In the genomic region with DNA sequence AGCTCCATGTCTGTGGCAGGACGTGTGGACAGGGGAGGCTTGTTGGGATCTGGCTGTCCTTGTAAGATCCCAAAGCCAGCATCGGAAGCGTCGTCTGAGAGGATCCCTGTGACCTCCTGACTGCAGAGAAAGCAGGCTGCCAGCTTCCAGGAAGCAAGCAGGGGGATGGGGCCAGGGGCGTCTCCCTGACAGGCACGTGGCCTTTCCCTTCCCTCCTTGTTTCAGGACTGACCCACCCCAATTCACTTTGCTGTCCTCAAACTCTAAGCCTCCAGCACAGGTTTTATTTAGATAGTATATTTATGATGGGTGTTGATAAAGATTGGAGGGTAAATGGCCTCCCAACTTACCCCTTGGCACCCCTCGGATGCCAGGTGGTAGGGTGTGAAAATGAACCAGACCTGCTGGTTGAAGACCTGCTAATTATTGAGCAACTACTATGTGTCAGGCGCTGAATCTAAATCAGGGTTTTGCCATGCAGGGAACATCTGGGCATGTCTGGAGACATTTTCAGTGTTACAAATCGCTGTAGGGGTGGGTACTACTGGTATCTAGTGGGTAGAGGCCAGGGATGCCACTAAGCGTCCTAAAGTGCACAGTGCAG, we compare ENCODE assay signal across 21 cellular contexts. TPM values are rescaled to one million over a fixed set of nuclear protein-coding genes. Genes with fewer than 3 reads are reported as not detected.
DNase-seq lines count a peak whose midpoint lies in the region; ATAC-seq and TF ChIP-seq lines count a peak whose summit lies in the region.
"Had no signal": no experiment of that assay in that cellular context is flagged by ENCODE, and none has a peak within 500 bp of the region (broad histone marks: within the 10 kb centered on the region; RNA-seq: fewer than 3 reads in every experiment).

No MANE protein-coding gene starts in this region.

- no peak for ATAC-seq in CD8-positive, alpha-beta T cell
- ATAC-seq in GM19324 (IDR thresholded peaks at IDR 0.05; ENCODE audit: low FRiP score, unreplicated experiment): no peak
- ATAC-seq: gastrocnemius medialis, HCT116, left lung had no signal

- DNase-seq in CD8-positive, alpha-beta T cell: no peak
- no peak for DNase-seq in activated CD4-positive, alpha-beta memory T cell treated with anti-CD3 and anti-CD28 coated beads, Interleukin-2, amount 10 ng/mL, durations not matched to agents 7 days and 5 days
- no peak for DNase-seq in fibroblast of lung (ENCODE audit: low read depth in 2 of 2)
- DNase-seq in NCI-H69 (lab: John Stamatoyannopoulos, UW): no peak
- no peak for DNase-seq in putamen (ENCODE audit: low spot score)
- DNase-seq: aorta, BE2C, gastrocnemius medialis, left lung, NCI-H2029, NCI-H524 treated with DMSO at 0.1 percent for 48 hours, PC-9, small intestine, trophoblast cell had no signal

- no peaks in the 10 kb centered on the region for H3K79me2 ChIP-seq in fibroblast of lung (ENCODE audit: control insufficient read depth, insufficient read depth, low read length)

- TF ChIP-seq CTCF in CD8-positive, alpha-beta T cell (IDR thresholded peaks at IDR 0.05): no peak
- TF ChIP-seq CTCF in fibroblast of lung (conservative IDR thresholded peaks at IDR 0.05 in 1 of 2, IDR thresholded peaks at IDR 0.05 in 1 of 2; ENCODE audit: low read depth in 1 of 2, low read length in 2 of 2): no peak

- H3K4me2 ChIP-seq in BLaER1 treated with 17β-estradiol and CSF1 and Interleukin-3, amounts not matched to agents 10 nM and 100 nM: peak overlapping the region; percentile 14 to 62 (median 47); a peak in 19 of 22 replicates
- H3K4me2 ChIP-seq in fibroblast of lung (ENCODE audit: extremely low read depth, insufficient read depth, low read length): no peak overlapping the region
- H3K4me2 ChIP-seq: PC-9 had no signal

- POLR2A ChIA-PET in CD8-positive, alpha-beta T cell (lab: Charles Lee): interaction anchor here (0.9 to 1.2 kb wide), 2 partner anchors 10 to 24 kb away, joined by 3 to 4 read pairs; a partner anchor contains a TSS
- POLR2A ChIA-PET in activated CD4-positive, alpha-beta memory T cell treated with anti-CD3 and anti-CD28 coated beads, Interleukin-2, amount 10 ng/mL, durations not matched to agents 7 days and 5 days (lab: Charles Lee): interaction anchor here (1.0 to 15.7 kb wide), 4 partner anchors 23 to 267 kb away, joined by 3 to 302 read pairs (median 22); a partner anchor contains a TSS

- H3K9me3 ChIP-seq in BLaER1 treated with 17β-estradiol and CSF1 and Interleukin-3, amounts not matched to agents 10 nM and 100 nM (replicated peaks in 1 of 11): no peaks in the 10 kb centered on the region
- no peaks in the 10 kb centered on the region for H3K9me3 ChIP-seq in CD8-positive, alpha-beta T cell (ENCODE audit: low read length)
- no peaks in the 10 kb centered on the region for H3K9me3 ChIP-seq in fibroblast of lung (ENCODE audit: control insufficient read depth, insufficient read depth, low read depth, low read length)
- H3K9me3 ChIP-seq: BE2C, gastrocnemius medialis, left lung had no signal

- peaks cover 0 to 8% (median 0%) of the 10 kb centered on the region in 11 experiments; a peak in 3 of 22 replicates for H3K27me3 ChIP-seq in BLaER1 treated with 17β-estradiol and CSF1 and Interleukin-3, amounts not matched to agents 10 nM and 100 nM
- no peaks in the 10 kb centered on the region for H3K27me3 ChIP-seq in CD8-positive, alpha-beta T cell (ENCODE audit: insufficient read depth, low read length)
- H3K27me3 ChIP-seq in fibroblast of lung (ENCODE audit: control insufficient read depth, insufficient read depth, low read length): no peaks in the 10 kb centered on the region
- H3K27me3 ChIP-seq: BE2C, gastrocnemius medialis, left lung had no signal

- H3K4me3 ChIP-seq in BLaER1 treated with 17β-estradiol and CSF1 and Interleukin-3, amounts not matched to agents 10 nM and 100 nM: no peak overlapping the region
- no peak overlapping the region for H3K4me3 ChIP-seq in CD8-positive, alpha-beta T cell (ENCODE audit: low read depth, low read length)
- H3K4me3 ChIP-seq in fibroblast of lung (replicated peaks in 1 of 4; ENCODE audit: control extremely low read depth in 1 of 4, insufficient read depth in 1 of 4, low read depth in 3 of 4, low read length in 4 of 4): no peak overlapping the region
- H3K4me3 ChIP-seq: gastrocnemius medialis, left lung, PC-9 had no signal

- H3K9me3 Mint-ChIP-seq in CD8-positive, alpha-beta T cell: no peaks in the 10 kb centered on the region
- no peaks in the 10 kb centered on the region for H3K9me3 Mint-ChIP-seq in activated CD4-positive, alpha-beta memory T cell treated with anti-CD3 and anti-CD28 coated beads, Interleukin-2, amount 10 ng/mL, durations not matched to agents 7 days and 5 days

- intact Hi-C loops in CD8-positive, alpha-beta T cell (cut with DNase I, micrococcal nuclease): no loop called here

- H3K36me3 ChIP-seq in BLaER1 treated with 17β-estradiol and CSF1 and Interleukin-3, amounts not matched to agents 10 nM and 100 nM: no peaks in the 10 kb centered on the region
- H3K36me3 ChIP-seq in CD8-positive, alpha-beta T cell (ENCODE audit: insufficient read depth, low read length): no peaks in the 10 kb centered on the region
- H3K36me3 ChIP-seq in fibroblast of lung (ENCODE audit: control insufficient read depth, insufficient read depth, low read length): no peaks in the 10 kb centered on the region
- H3K36me3 ChIP-seq: BE2C, gastrocnemius medialis, left lung had no signal

- H3K27ac ChIP-seq in BLaER1 treated with 17β-estradiol and CSF1 and Interleukin-3, amounts not matched to agents 10 nM and 100 nM: no peak overlapping the region
- H3K27ac ChIP-seq in CD8-positive, alpha-beta T cell (ENCODE audit: low read depth, low read length): no peak overlapping the region
- H3K27ac ChIP-seq in fibroblast of lung (ENCODE audit: insufficient read depth, low read length): no peak overlapping the region
- H3K27ac ChIP-seq: gastrocnemius medialis, PC-9 had no signal

- H3K4me3 Mint-ChIP-seq in CD8-positive, alpha-beta T cell: peak overlapping the region; percentile 32
- no peak overlapping the region for H3K4me3 Mint-ChIP-seq in activated CD4-positive, alpha-beta memory T cell treated with anti-CD3 and anti-CD28 coated beads, Interleukin-2, amount 10 ng/mL, durations not matched to agents 7 days and 5 days

- peaks cover 55% of the 10 kb centered on the region for H3K4me1 Mint-ChIP-seq in CD8-positive, alpha-beta T cell (ENCODE audit: low read depth)
- peaks cover 83% of the 10 kb centered on the region for H3K4me1 Mint-ChIP-seq in activated CD4-positive, alpha-beta memory T cell treated with anti-CD3 and anti-CD28 coated beads, Interleukin-2, amount 10 ng/mL, durations not matched to agents 7 days and 5 days

- peaks cover 46 to 67% (median 55%) of the 10 kb centered on the region in 10 experiments for H3K4me1 ChIP-seq in BLaER1 treated with 17β-estradiol and CSF1 and Interleukin-3, amounts not matched to agents 10 nM and 100 nM
- H3K4me1 ChIP-seq in CD8-positive, alpha-beta T cell (ENCODE audit: insufficient read depth, low read length): peaks cover 44% of the 10 kb centered on the region
- peaks cover 2% of the 10 kb centered on the region for H3K4me1 ChIP-seq in fibroblast of lung (ENCODE audit: control insufficient read depth, extremely low read depth, insufficient read depth, low read length)
- H3K4me1 ChIP-seq: BE2C, gastrocnemius medialis had no signal

- CTCF ChIA-PET in CD8-positive, alpha-beta T cell (lab: Charles Lee): interaction anchor here (0.9 to 1.2 kb wide), 2 partner anchors 16 to 20 kb away, joined by 3 read pairs; no protein-coding TSS in a partner anchor
- CTCF ChIA-PET in activated CD4-positive, alpha-beta memory T cell treated with anti-CD3 and anti-CD28 coated beads, Interleukin-2, amount 10 ng/mL, durations not matched to agents 7 days and 5 days (lab: Charles Lee): no interaction called here

- no peaks in the 10 kb centered on the region for H3K27me3 Mint-ChIP-seq in CD8-positive, alpha-beta T cell (ENCODE audit: low read depth)
- no peaks in the 10 kb centered on the region for H3K27me3 Mint-ChIP-seq in activated CD4-positive, alpha-beta memory T cell treated with anti-CD3 and anti-CD28 coated beads, Interleukin-2, amount 10 ng/mL, durations not matched to agents 7 days and 5 days

- no peaks in the 10 kb centered on the region for H3K36me3 Mint-ChIP-seq in CD8-positive, alpha-beta T cell
- H3K36me3 Mint-ChIP-seq in activated CD4-positive, alpha-beta memory T cell treated with anti-CD3 and anti-CD28 coated beads, Interleukin-2, amount 10 ng/mL, durations not matched to agents 7 days and 5 days (ENCODE audit: low read depth): no peaks in the 10 kb centered on the region

- H3K9ac ChIP-seq in BLaER1 treated with 17β-estradiol and CSF1 and Interleukin-3, amounts not matched to agents 10 nM and 100 nM: 0 out of 22 replicates have a peak overlapping the region, but pooled peaks of 1 of the 11 experiments have one; percentile 19
- no peak overlapping the region for H3K9ac ChIP-seq in fibroblast of lung (ENCODE audit: insufficient read depth, low read length)

- H4K20me1 ChIP-seq in BLaER1 treated with 17β-estradiol and CSF1 and Interleukin-3, amounts not matched to agents 10 nM and 100 nM: no peaks in the 10 kb centered on the region; a peak in 1 of 22 replicates
- H4K20me1 ChIP-seq in fibroblast of lung (ENCODE audit: control insufficient read depth, extremely low read depth, insufficient read depth, low read length): no peaks in the 10 kb centered on the region

- H3K27ac Mint-ChIP-seq in CD8-positive, alpha-beta T cell: peak overlapping the region; percentile 73
- H3K27ac Mint-ChIP-seq in activated CD4-positive, alpha-beta memory T cell treated with anti-CD3 and anti-CD28 coated beads, Interleukin-2, amount 10 ng/mL, durations not matched to agents 7 days and 5 days: peak overlapping the region; percentile 85

- peak overlapping the region; percentile 26 for H2AFZ ChIP-seq in fibroblast of lung (ENCODE audit: low read length)
- H2AFZ ChIP-seq: PC-9 had no signal

RNA-seq across cellular contexts. Expression of a gene that starts 24.5 kb away (rescaled TPM):
- 10 to 100 TPM; 74.5 to 75.6 TPM for total RNA-seq in CD8-positive, alpha-beta T cell
- total RNA-seq in activated CD4-positive, alpha-beta memory T cell treated with anti-CD3 and anti-CD28 coated beads, Interleukin-2, amount 10 ng/mL, durations not matched to agents 7 days and 5 days: 100 to 1,000 TPM; 136 to 142 TPM
- 13.6 and 21.1 TPM in 2 replicates for total RNA-seq in fibroblast of lung
- 13.2 and 17.7 TPM in 2 replicates for polyA plus RNA-seq in fibroblast of lung
- polyA plus RNA-seq in fibroblast of lung (2012): 34.6 and 38.0 TPM in 2 replicates
- polyA minus RNA-seq in fibroblast of lung (ENCODE audit: low replicate concordance): 19.9 and 35.8 TPM in 2 replicates

RNA-seq across cellular contexts. Expression of a gene that starts 37.7 kb away (rescaled TPM):
- total RNA-seq in CD8-positive, alpha-beta T cell: not detected
- total RNA-seq in activated CD4-positive, alpha-beta memory T cell treated with anti-CD3 and anti-CD28 coated beads, Interleukin-2, amount 10 ng/mL, durations not matched to agents 7 days and 5 days: not detected
- not detected in 2 replicates for total RNA-seq in fibroblast of lung
- polyA plus RNA-seq in fibroblast of lung: not detected in 2 replicates
- not detected in 2 replicates for polyA plus RNA-seq in fibroblast of lung (2012)
- polyA minus RNA-seq in fibroblast of lung (ENCODE audit: low replicate concordance): not detected in 2 replicates
- total RNA-seq: aorta, gastrocnemius medialis, left lung, MCF 10A, myocyte, PC-9, posterior vena cava, SK-MEL-5 had no signal
- polyA plus RNA-seq: aorta, small intestine had no signal

RNA-seq across cellular contexts. Expression of a gene that starts 42.0 kb away (rescaled TPM):
- total RNA-seq in CD8-positive, alpha-beta T cell: not detected
- not detected for total RNA-seq in activated CD4-positive, alpha-beta memory T cell treated with anti-CD3 and anti-CD28 coated beads, Interleukin-2, amount 10 ng/mL, durations not matched to agents 7 days and 5 days
- total RNA-seq in fibroblast of lung: not detected in 2 replicates
- polyA plus RNA-seq in fibroblast of lung: not detected in 2 replicates
- polyA plus RNA-seq in fibroblast of lung (2012): not detected in 2 replicates
- polyA minus RNA-seq in fibroblast of lung (ENCODE audit: low replicate concordance): not detected in 2 replicates
- total RNA-seq: aorta, gastrocnemius medialis, left lung, MCF 10A, myocyte, PC-9, posterior vena cava, SK-MEL-5 had no signal
- polyA plus RNA-seq: aorta, small intestine had no signal

RNA-seq across cellular contexts. Expression of a gene that starts 44.8 kb away (rescaled TPM):
- not detected for total RNA-seq in CD8-positive, alpha-beta T cell
- total RNA-seq in activated CD4-positive, alpha-beta memory T cell treated with anti-CD3 and anti-CD28 coated beads, Interleukin-2, amount 10 ng/mL, durations not matched to agents 7 days and 5 days: not detected
- not detected in 2 replicates for total RNA-seq in fibroblast of lung
- polyA plus RNA-seq in fibroblast of lung: not detected in 2 replicates
- not detected in 2 replicates for polyA plus RNA-seq in fibroblast of lung (2012)
- not detected in 2 replicates for polyA minus RNA-seq in fibroblast of lung (ENCODE audit: low replicate concordance)
- total RNA-seq: aorta, gastrocnemius medialis, left lung, MCF 10A, myocyte, PC-9, posterior vena cava, SK-MEL-5 had no signal
- polyA plus RNA-seq: aorta, small intestine had no signal

RNA-seq across cellular contexts. Expression of a gene that starts 49.7 kb away (rescaled TPM):
- not detected for total RNA-seq in CD8-positive, alpha-beta T cell
- not detected for total RNA-seq in activated CD4-positive, alpha-beta memory T cell treated with anti-CD3 and anti-CD28 coated beads, Interleukin-2, amount 10 ng/mL, durations not matched to agents 7 days and 5 days
- not detected in 2 replicates for total RNA-seq in fibroblast of lung
- not detected in 2 replicates for polyA plus RNA-seq in fibroblast of lung
- polyA plus RNA-seq in fibroblast of lung (2012): not detected in 2 replicates
- polyA minus RNA-seq in fibroblast of lung (ENCODE audit: low replicate concordance): not detected in 2 replicates
- total RNA-seq: aorta, gastrocnemius medialis, left lung, MCF 10A, myocyte, PC-9, posterior vena cava, SK-MEL-5 had no signal
- polyA plus RNA-seq: aorta, small intestine had no signal
